ENCODE assay signal across 24 cellular contexts in genomic region chrX:136802515-136802914, GRCh38. TPM values are rescaled to one million over a fixed set of nuclear protein-coding genes. Genes with fewer than 3 reads are reported as not detected.
"Had no signal": no experiment of that assay in that cellular context is flagged by ENCODE, and none has a peak within 500 bp of the region (broad histone marks: within the 10 kb centered on the region; RNA-seq: fewer than 3 reads in every experiment).

No MANE protein-coding gene starts in this region.

- H3K4me3 ChIP-seq: PC-9, Peyer's patch, SJCRH30 had no signal

- H3K27ac ChIP-seq: PC-9, Peyer's patch, SJCRH30 had no signal

- H3K9me3 Mint-ChIP-seq: T-cell had no signal

- H2AFZ ChIP-seq: PC-9 had no signal

- H3K4me3 Mint-ChIP-seq: IgD-negative memory B cell, T-cell had no signal

- H3K36me3 ChIP-seq: Peyer's patch, SJCRH30 had no signal

- H3K27me3 Mint-ChIP-seq: IgD-negative memory B cell had no signal

- H3K4me1 ChIP-seq: Peyer's patch had no signal

- H3K4me2 ChIP-seq: PC-9 had no signal

- H3K9me3 ChIP-seq: Peyer's patch, SJCRH30 had no signal

- H3K27me3 ChIP-seq: Peyer's patch, SJCRH30 had no signal

- DNase-seq: KBM-7, MV-4-11, NCI-H1092, NCI-H1105 treated with DMSO at 0.1 percent for 48 hours, NCI-H1417 treated with DMSO at 0.1 percent for 48 hours, NCI-H146, NCI-H1694 treated with DMSO at 0.1 percent for 48 hours, NCI-H1930, NCI-H2081, NCI-H2107, NCI-H2227 treated with DMSO at 0.1 percent for 48 hours, NCI-H524, NCI-H526 treated with DMSO at 0.1 percent for 48 hours, NCI-H774, OCI-M1, PC-9, Peyer's patch, SHP77 treated with DMSO at 0.1 percent for 48 hours, SJCRH30, T-cell had no signal

- H3K27ac Mint-ChIP-seq: IgD-negative memory B cell, T-cell had no signal

- ATAC-seq: Right ventricle myocardium inferior, SK-N-SH treated with all-trans-retinoic acid at 6 μM for 48 hours, T-cell had no signal

RNA-seq across cellular contexts. Expression of gene ARHGEF6, which starts 21.8 kb away (rescaled TPM):
- total RNA-seq: HT-29 had no signal
